13 cellular contexts compared by ENCODE assay signal in genomic region chr11:100808904-100809491, GRCh38.
DNase-seq lines count a peak whose midpoint lies in the region; ATAC-seq and TF ChIP-seq lines count a peak whose summit lies in the region.
"Had no signal": no experiment of that assay in that cellular context is flagged by ENCODE, and none has a peak within 500 bp of the region (broad histone marks: within the 10 kb centered on the region; RNA-seq: fewer than 3 reads in every experiment).

No MANE protein-coding gene starts in this region.

- TF ChIP-seq CTCF in HEK293 (tag by site-specific recombination; IDR thresholded peaks at IDR 0.05) = no peak
- TF ChIP-seq CTCF in fibroblast of villous mesenchyme (IDR thresholded peaks at IDR 0.05; ENCODE audit: insufficient read depth, low read depth, low read length) = no peak
- TF ChIP-seq CTCF in body of pancreas (IDR thresholded peaks at IDR 0.05) = no peak

- no peaks in the 10 kb centered on the region for H3K9me3 ChIP-seq in HEK293 (ENCODE audit: control insufficient read depth, insufficient read depth, low read depth, low read length)
- H3K9me3 ChIP-seq in body of pancreas = no peaks in the 10 kb centered on the region

- intact Hi-C loops in activated T-helper 2 cell treated with anti-CD3 and anti-CD28 coated beads, Interferon-gamma antibody, Interleukin-2, Interleukin-4, amounts not matched to agents 10 μg/mL and 5 μg/mL and 100 μg/mL, durations not matched to agents 14 hours and 24 hours and 36 hours (cut with micrococcal nuclease) = no loop called here
- intact Hi-C loops in body of pancreas (cut with DNase I) = no loop called here

- H3K27me3 ChIP-seq in body of pancreas = no peaks in the 10 kb centered on the region

- DNase-seq in SK-MEL-5 (ENCODE audit: low read depth, low spot score) = peak; percentile 63
- DNase-seq in fibroblast of villous mesenchyme (ENCODE audit: low read depth) = peak; percentile 92
- DNase-seq in stromal cell of bone marrow (ENCODE audit: low read depth) = peak; percentile 26
- no peak for DNase-seq in NCI-H2029 (lab: John Stamatoyannopoulos, UW)
- no peak for DNase-seq in activated T-helper 2 cell treated with anti-CD3 and anti-CD28 coated beads, Interferon-gamma antibody, Interleukin-2, Interleukin-4, amounts not matched to agents 10 μg/mL and 5 μg/mL and 100 μg/mL, durations not matched to agents 14 hours and 24 hours and 36 hours (ENCODE audit: low spot score)
- no peak for DNase-seq in body of pancreas
- DNase-seq: activated CD4-positive, CD25-positive, alpha-beta regulatory T cell treated with anti-CD3 and anti-CD28 coated beads, Interleukin-2, amount 50 U/mL, for 72 hours; activated gamma-delta T cell; effector memory CD8-positive, alpha-beta T cell; islet precursor cell; NCI-H1694 treated with DMSO at 0.1 percent for 48 hours had no signal

- no peak overlapping the region for H3K27ac Mint-ChIP-seq in activated T-helper 2 cell treated with anti-CD3 and anti-CD28 coated beads, Interferon-gamma antibody, Interleukin-2, Interleukin-4, amounts not matched to agents 10 μg/mL and 5 μg/mL and 100 μg/mL, durations not matched to agents 14 hours and 24 hours and 36 hours
- H3K27ac Mint-ChIP-seq: effector memory CD8-positive, alpha-beta T cell had no signal

- ATAC-seq in body of pancreas = no peak
- ATAC-seq: effector memory CD8-positive, alpha-beta T cell had no signal

- H3K4me3 Mint-ChIP-seq in activated T-helper 2 cell treated with anti-CD3 and anti-CD28 coated beads, Interferon-gamma antibody, Interleukin-2, Interleukin-4, amounts not matched to agents 10 μg/mL and 5 μg/mL and 100 μg/mL, durations not matched to agents 14 hours and 24 hours and 36 hours (ENCODE audit: low read depth) = no peak overlapping the region
- H3K4me3 Mint-ChIP-seq: effector memory CD8-positive, alpha-beta T cell had no signal

- peaks cover 5% of the 10 kb centered on the region for H3K9me3 Mint-ChIP-seq in activated T-helper 2 cell treated with anti-CD3 and anti-CD28 coated beads, Interferon-gamma antibody, Interleukin-2, Interleukin-4, amounts not matched to agents 10 μg/mL and 5 μg/mL and 100 μg/mL, durations not matched to agents 14 hours and 24 hours and 36 hours

- no peak for TF ChIP-seq POLR2A in body of pancreas (IDR thresholded peaks at IDR 0.05)

- no peaks in the 10 kb centered on the region for H3K36me3 Mint-ChIP-seq in activated T-helper 2 cell treated with anti-CD3 and anti-CD28 coated beads, Interferon-gamma antibody, Interleukin-2, Interleukin-4, amounts not matched to agents 10 μg/mL and 5 μg/mL and 100 μg/mL, durations not matched to agents 14 hours and 24 hours and 36 hours (ENCODE audit: low read depth)

- H3K4me3 ChIP-seq in HEK293 (ENCODE audit: low read depth, low read length) = no peak overlapping the region
- no peak overlapping the region for H3K4me3 ChIP-seq in fibroblast of villous mesenchyme (ENCODE audit: low read depth, low read length)
- H3K4me3 ChIP-seq in body of pancreas = no peak overlapping the region

- WGBS in body of pancreas, 2 donors = 57 to 58% methylated on average over 3 of the region's 3 CpGs

- CTCF ChIA-PET in HEK293 (lab: Yijun Ruan, JAX) = interaction anchor here (0.9 kb wide), 1 partner anchor 120 kb away, joined by 4 read pairs; no protein-coding TSS in a partner anchor

- POLR2A ChIA-PET in HEK293 (lab: Yijun Ruan, JAX) = no interaction called here

- H3K4me1 ChIP-seq in HEK293 (ENCODE audit: control insufficient read depth, insufficient read depth, low read length) (peaks cover 7% of the 10 kb centered on the region), body of pancreas (no peaks in the 10 kb centered on the region)

- H3K36me3 ChIP-seq in HEK293 (ENCODE audit: control insufficient read depth in 2 of 2, insufficient read depth in 1 of 2, low read length in 2 of 2) (no peaks in the 10 kb centered on the region), body of pancreas (replicated peaks in 1 of 2; ENCODE audit: insufficient read depth in 1 of 2, low read depth in 2 of 2) (no peaks in the 10 kb centered on the region)

- in situ Hi-C loops in SK-MEL-5 (cut with HindIII; ENCODE audit: low pct_unique_long_range_greater_than_20kb, low sequenced_read_pairs) = no loop called here

- H3K27me3 Mint-ChIP-seq in activated T-helper 2 cell treated with anti-CD3 and anti-CD28 coated beads, Interferon-gamma antibody, Interleukin-2, Interleukin-4, amounts not matched to agents 10 μg/mL and 5 μg/mL and 100 μg/mL, durations not matched to agents 14 hours and 24 hours and 36 hours (ENCODE audit: low read depth) = no peaks in the 10 kb centered on the region
- H3K27me3 Mint-ChIP-seq: effector memory CD8-positive, alpha-beta T cell; progenitor cell of endocrine pancreas had no signal

- H3K27ac ChIP-seq in HEK293 (ENCODE audit: extremely low read depth, low read depth, low read length) = peak overlapping the region; percentile 58
- no peak overlapping the region for H3K27ac ChIP-seq in body of pancreas

- no peaks in the 10 kb centered on the region for H3K4me1 Mint-ChIP-seq in activated T-helper 2 cell treated with anti-CD3 and anti-CD28 coated beads, Interferon-gamma antibody, Interleukin-2, Interleukin-4, amounts not matched to agents 10 μg/mL and 5 μg/mL and 100 μg/mL, durations not matched to agents 14 hours and 24 hours and 36 hours (ENCODE audit: low read depth)

TF ChIP-seq in HEK293, 187 proteins besides CTCF, POLR2A, EP300 and RAD21 (continues in another document):
- peak; percentile 66 for TF ChIP-seq PRDM4 (tag by site-specific recombination; IDR thresholded peaks at IDR 0.05)
- TF ChIP-seq ZNF292 (tag by site-specific recombination; IDR thresholded peaks at IDR 0.05; ENCODE audit: borderline replicate concordance, low read depth) = no peak
- TF ChIP-seq ZNF404 (tag by site-specific recombination; IDR thresholded peaks at IDR 0.05) = no peak
- TF ChIP-seq KLF1 (tag by site-specific recombination; IDR thresholded peaks at IDR 0.05) = no peak
- TF ChIP-seq ZNF521 (tag by site-specific recombination; IDR thresholded peaks at IDR 0.05) = no peak
- no peak for TF ChIP-seq KLF10 (tag by site-specific recombination; IDR thresholded peaks at IDR 0.05)
- no peak for TF ChIP-seq ZNF174 (tag by site-specific recombination; IDR thresholded peaks at IDR 0.05)
- TF ChIP-seq SP7 (tag by site-specific recombination; IDR thresholded peaks at IDR 0.05) = 0 out of 2 replicates have a peak, but pooled peaks have one; percentile 12
- no peak for TF ChIP-seq ZNF518A (tag by site-specific recombination; conservative IDR thresholded peaks at IDR 0.05; ENCODE audit: low read depth)
- no peak for TF ChIP-seq ZNF610 (tag by site-specific recombination; IDR thresholded peaks at IDR 0.05; ENCODE audit: borderline replicate concordance)

Comparison
In these comparisons a context has a peak if more than half of its experiments do, and no peak if none do; other contexts are left out.
1. DNase-seq: peak in SK-MEL-5 (single experiment), fibroblast of villous mesenchyme (single experiment) and stromal cell of bone marrow (single experiment); none in NCI-H2029 (single experiment), activated T-helper 2 cell treated with anti-CD3 and anti-CD28 coated beads, Interferon-gamma antibody, Interleukin-2, Interleukin-4, amounts not matched to agents 10 μg/mL and 5 μg/mL and 100 μg/mL, durations not matched to agents 14 hours and 24 hours and 36 hours (single experiment) and body of pancreas (0 of 4).